In genomic region chrX:130738638-130739195, GRCh38 we compare ENCODE assay signal across 27 cellular contexts.
DNase-seq lines count a peak whose midpoint lies in the region; ATAC-seq, FAIRE-seq and TF ChIP-seq lines count a peak whose summit lies in the region.
"Had no signal": no experiment of that assay in that cellular context is flagged by ENCODE, and none has a peak within 500 bp of the region (broad histone marks: within the 10 kb centered on the region; RNA-seq: fewer than 3 reads in every experiment).

No MANE protein-coding gene starts in this region.

- H3K36me3 Mint-ChIP-seq in WTC11, result no peaks in the 10 kb centered on the region
- H3K36me3 Mint-ChIP-seq: CD14-positive monocyte had no signal

- DNase-seq in NCI-H2081 (lab: John Stamatoyannopoulos, UW) (peak; percentile 13 to 58), NCI-H2081 treated with DMSO at 0.1 percent for 48 hours (lab: John Stamatoyannopoulos, UW) (no peak), GM12891 (ENCODE audit: insufficient read length, low spot score) (no peak), WTC11 (ENCODE audit: low spot score) (peak; percentile 10), iPS DF 4.7 (ENCODE audit: extremely low read depth, low spot score) (peak; percentile 28), ecto neural progenitor cell (ENCODE audit: low spot score) (no peak)
- DNase-seq: 8988T, DMS 273 treated with DMSO at 0.1 percent for 48 hours, DND-41, GDM1, GM23248, HFFc6, Kasumi-1, MG63, NCI-H1092, NCI-H1436 treated with DMSO at 0.1 percent for 48 hours, NCI-H446, NCI-H526 treated with DMSO at 0.1 percent for 48 hours, PC-3, RPMI8226, SHP77 treated with DMSO at 0.1 percent for 48 hours, SK-N-SH, T-cell had no signal

- H3K4me3 Mint-ChIP-seq in WTC11, result no peak overlapping the region
- H3K4me3 Mint-ChIP-seq: CD14-positive monocyte, HFFc6, T-cell had no signal

- TF ChIP-seq CTCF in WTC11 (IDR thresholded peaks at IDR 0.05), result no peak

- peaks cover 28% of the 10 kb centered on the region for H3K27me3 Mint-ChIP-seq in WTC11 (ENCODE audit: low read depth)

- CTCF ChIA-PET in WTC11 (lab: Charles Lee), result interaction anchor here (0.7 to 3.0 kb wide), 4 partner anchors 163 to 199 kb away, joined by 3 to 11 read pairs (median 4); no protein-coding TSS in a partner anchor

- H3K27ac Mint-ChIP-seq in WTC11, result no peak overlapping the region; the same call in 1 of the 2 replicates
- H3K27ac Mint-ChIP-seq: CD14-positive monocyte, HFFc6, T-cell had no signal

- no peaks in the 10 kb centered on the region for H3K9me3 Mint-ChIP-seq in WTC11
- H3K9me3 Mint-ChIP-seq: CD14-positive monocyte, HFFc6, T-cell had no signal

- no peak for TF ChIP-seq POLR2A in GM12891 (IDR thresholded peaks at IDR 0.05; ENCODE audit: low read depth, low read length)

- peak; percentile 51 for FAIRE-seq in GM12891 (lab: Jason Lieb, UNC)
- FAIRE-seq: GM19239 had no signal

- H3K4me1 Mint-ChIP-seq in WTC11, result peaks cover 40% of the 10 kb centered on the region
- H3K4me1 Mint-ChIP-seq: CD14-positive monocyte, T-cell had no signal

- ATAC-seq in WTC11 (peak; percentile 81), HG02623 (IDR thresholded peaks at IDR 0.05; ENCODE audit: unreplicated experiment) (no peak), HG03354 (IDR thresholded peaks at IDR 0.05; ENCODE audit: poor library complexity, severe bottlenecking, unreplicated experiment) (no peak)
- ATAC-seq: PC-3, T-cell had no signal

- POLR2A ChIA-PET in WTC11 (lab: Charles Lee), result no interaction called here

TF ChIP-seq in GM12891, 5 proteins besides CTCF, POLR2A, EP300 and RAD21:
- TF ChIP-seq PAX5 (IDR thresholded peaks at IDR 0.05; ENCODE audit: insufficient read depth, low read length, severe bottlenecking) (no peak), TAF1 (IDR thresholded peaks at IDR 0.05; ENCODE audit: low read depth, low read length) (no peak), SPI1 (IDR thresholded peaks at IDR 0.05; ENCODE audit: low read depth, low read length) (no peak), POU2F2 (IDR thresholded peaks at IDR 0.05; ENCODE audit: low read depth, low read length) (no peak), POLR2AphosphoS5 (IDR thresholded peaks at IDR 0.05; ENCODE audit: low read depth, low read length) (no peak)

TF ChIP-seq in WTC11, 78 proteins besides CTCF, POLR2A, EP300 and RAD21:
- TF ChIP-seq MXD4 (CRISPR knock-in tag; IDR thresholded peaks at IDR 0.05; ENCODE audit: borderline replicate concordance), result no peak
- TF ChIP-seq MLX (CRISPR knock-in tag; IDR thresholded peaks at IDR 0.05), result no peak
- peak; percentile 27; the same call in 1 of the 2 replicates for TF ChIP-seq ZNF423 (CRISPR knock-in tag; IDR thresholded peaks at IDR 0.05)
- TF ChIP-seq MAX (CRISPR knock-in tag; IDR thresholded peaks at IDR 0.05), result no peak
- TF ChIP-seq RORB (CRISPR knock-in tag; IDR thresholded peaks at IDR 0.05), result no peak
- no peak for TF ChIP-seq ZNF263 (CRISPR knock-in tag; IDR thresholded peaks at IDR 0.05; ENCODE audit: low read depth)
- no peak for TF ChIP-seq ZNF532 (CRISPR knock-in tag; IDR thresholded peaks at IDR 0.05; ENCODE audit: borderline replicate concordance)
- no peak for TF ChIP-seq USF2 (CRISPR knock-in tag; IDR thresholded peaks at IDR 0.05)

Comparison
In these comparisons a context has a peak if more than half of its experiments do, and no peak if none do; other contexts are left out.
1. DNase-seq: peak in NCI-H2081 (2 of 2), WTC11 (single experiment) and iPS DF 4.7 (single experiment); none in NCI-H2081 treated with DMSO at 0.1 percent for 48 hours (single experiment), GM12891 (single experiment) and ecto neural progenitor cell (single experiment).